In genomic region chr4:6401797-6402196, GRCh38 we compare ENCODE assay signal across 29 cellular contexts.
"Had no signal": no experiment of that assay in that cellular context is flagged by ENCODE, and none has a peak within 500 bp of the region (broad histone marks: within the 10 kb centered on the region; RNA-seq: fewer than 3 reads in every experiment).

No MANE protein-coding gene starts in this region.

- ATAC-seq: left cardiac atrium; left lobe of liver; lower lobe of right lung; naive thymus-derived CD8-positive, alpha-beta T cell; pancreas; right cardiac atrium; stimulated activated effector memory CD8-positive, alpha-beta T cell treated with anti-CD3 and anti-CD28 coated beads, Interleukin-12 subunit alpha, Interleukin-12 subunit beta, amount 100 ng/mL, for 72 hours; upper lobe of right lung had no signal

- H3K27ac ChIP-seq: heart left ventricle, lower lobe of right lung, neutrophil, pancreas, prostate gland, sigmoid colon, spleen, suprapubic skin, thoracic aorta, tibial artery, upper lobe of right lung had no signal

- FAIRE-seq: pancreas, small intestine, urothelium cell line had no signal

- DNase-seq: hypothalamus; immature natural killer cell; islet precursor cell; kidney glomerular epithelial cell; left cardiac atrium; lower lobe of right lung; mammary epithelial cell; mesenchymal stem cell; naive thymus-derived CD8-positive, alpha-beta T cell; occipital lobe; pancreas; retina; right cardiac atrium; sigmoid colon; small intestine; spleen; stimulated activated CD4-positive, alpha-beta T cell treated with anti-CD3 and anti-CD28 coated beads, Interleukin-4, amount 100 ng/mL, for 24 hours; stimulated activated naive CD4-positive, alpha-beta T cell; tibial artery; trophoblast cell; upper lobe of right lung had no signal

- H3K4me1 ChIP-seq: heart left ventricle, lower lobe of right lung, pancreas, prostate gland, sigmoid colon, spleen, upper lobe of right lung had no signal

- H3K4me3 ChIP-seq: heart left ventricle, lower lobe of right lung, pancreas, prostate gland, sigmoid colon, spleen, suprapubic skin, thoracic aorta, tibial artery, upper lobe of right lung had no signal

- H3K9me3 ChIP-seq: heart left ventricle, lower lobe of right lung, neutrophil, pancreas, prostate gland, sigmoid colon, spleen, suprapubic skin, thoracic aorta, tibial artery, upper lobe of right lung had no signal

- H3K36me3 ChIP-seq: heart left ventricle, lower lobe of right lung, neutrophil, pancreas, prostate gland, sigmoid colon, spleen, suprapubic skin, thoracic aorta, tibial artery, upper lobe of right lung had no signal
